In the genomic region with DNA sequence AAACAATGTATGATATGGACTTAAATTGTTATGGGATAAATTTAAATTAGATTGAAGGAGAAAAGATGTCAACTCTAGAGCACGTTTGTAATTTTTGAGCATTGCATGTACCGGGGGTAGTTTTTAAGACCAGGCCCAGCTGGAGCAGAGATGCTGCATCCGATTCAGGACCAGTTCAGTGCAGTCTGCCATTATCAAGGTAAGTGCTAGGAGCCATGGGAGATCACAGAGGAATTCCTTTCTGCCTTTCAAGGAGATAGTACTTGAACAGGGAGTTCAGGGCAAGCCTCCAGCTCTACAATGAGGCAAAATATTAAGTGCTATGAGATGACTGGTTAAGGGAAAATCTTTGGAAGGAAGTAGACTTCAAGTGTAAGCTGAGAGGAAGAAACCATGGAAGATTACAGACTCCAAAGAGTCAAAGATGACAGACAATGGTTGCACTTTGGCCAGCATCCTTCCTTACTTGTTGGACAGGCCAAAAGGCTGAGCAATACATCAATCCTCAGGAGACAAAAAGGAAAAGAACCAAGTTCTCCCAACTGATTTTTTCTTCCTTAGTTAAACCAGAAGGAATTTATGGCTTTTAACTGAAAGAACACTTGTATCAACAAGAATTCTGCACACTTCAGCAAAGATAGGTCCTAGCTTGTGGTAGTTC, we compare ENCODE assay signal across 21 cellular contexts.
DNase-seq lines count a peak whose midpoint lies in the region; ATAC-seq and TF ChIP-seq lines count a peak whose summit lies in the region.
"Had no signal": no experiment of that assay in that cellular context is flagged by ENCODE, and none has a peak within 500 bp of the region (broad histone marks: within the 10 kb centered on the region; RNA-seq: fewer than 3 reads in every experiment).

No MANE protein-coding gene starts in this region.

- H3K4me2 ChIP-seq in BLaER1 treated with 17β-estradiol and CSF1 and Interleukin-3, amounts not matched to agents 10 nM and 100 nM: peak overlapping the region; percentile 27 to 69 (median 53)
- no peak overlapping the region for H3K4me2 ChIP-seq in parathyroid adenoma (ENCODE audit: low read length)

- no peak overlapping the region for H2AFZ ChIP-seq in parathyroid adenoma

- TF ChIP-seq POLR2A in heart left ventricle (IDR thresholded peaks at IDR 0.05): no peak

- H4K20me1 ChIP-seq in BLaER1 treated with 17β-estradiol and CSF1 and Interleukin-3, amounts not matched to agents 10 nM and 100 nM: no peaks in the 10 kb centered on the region

- no peaks in the 10 kb centered on the region for H3K36me3 ChIP-seq in BLaER1 treated with 17β-estradiol and CSF1 and Interleukin-3, amounts not matched to agents 10 nM and 100 nM
- H3K36me3 ChIP-seq in adipocyte (ENCODE audit: control insufficient read depth, insufficient read depth, low read length, severe bottlenecking) (no peaks in the 10 kb centered on the region), heart left ventricle (no peaks in the 10 kb centered on the region), parathyroid adenoma (ENCODE audit: control insufficient read depth, insufficient read depth, low read length) (no peaks in the 10 kb centered on the region)
- H3K36me3 ChIP-seq: adrenal gland, esophagus squamous epithelium, thoracic aorta had no signal

- no peaks in the 10 kb centered on the region for H3K27me3 ChIP-seq in BLaER1 treated with 17β-estradiol and CSF1 and Interleukin-3, amounts not matched to agents 10 nM and 100 nM
- no peaks in the 10 kb centered on the region for H3K27me3 ChIP-seq in adipocyte (replicated peaks; ENCODE audit: control insufficient read depth, insufficient read depth, low read length)
- no peaks in the 10 kb centered on the region for H3K27me3 ChIP-seq in heart left ventricle
- no peaks in the 10 kb centered on the region for H3K27me3 ChIP-seq in parathyroid adenoma (ENCODE audit: control insufficient read depth, insufficient read depth, low read length)
- H3K27me3 ChIP-seq: adrenal gland, esophagus squamous epithelium had no signal

- H3K4me1 ChIP-seq in BLaER1 treated with 17β-estradiol and CSF1 and Interleukin-3, amounts not matched to agents 10 nM and 100 nM: peaks cover 42 to 84% (median 68%) of the 10 kb centered on the region in 10 experiments
- peaks cover 63% of the 10 kb centered on the region for H3K4me1 ChIP-seq in adipocyte (ENCODE audit: control insufficient read depth, insufficient read depth, low read length)
- H3K4me1 ChIP-seq in heart left ventricle: peaks cover 8 to 48% (median 26%) of the 10 kb centered on the region in 12 donors
- H3K4me1 ChIP-seq in parathyroid adenoma: no peaks in the 10 kb centered on the region

- H3K4me3 Mint-ChIP-seq in progenitor cell of endocrine pancreas (ENCODE audit: low read depth): no peak overlapping the region
- H3K4me3 Mint-ChIP-seq: activated CD8-positive, alpha-beta memory T cell treated with anti-CD3 and anti-CD28 coated beads, Interleukin-2, amount 10 ng/mL, durations not matched to agents 7 days and 5 days; activated T-helper 17 cell treated with anti-CD3 and anti-CD28 coated beads, Interleukin-2, amount 50 U/mL, for 72 hours; CD8-positive, alpha-beta T cell; naive thymus-derived CD8-positive, alpha-beta T cell had no signal

- peak in 2 of 4 donors; percentile 47 to 53 for ATAC-seq in heart left ventricle
- ATAC-seq: activated CD8-positive, alpha-beta memory T cell treated with anti-CD3 and anti-CD28 coated beads, Interleukin-2, amount 10 ng/mL, durations not matched to agents 7 days and 5 days; activated T-helper 17 cell treated with anti-CD3 and anti-CD28 coated beads, Interleukin-2, amount 50 U/mL, for 72 hours; CD8-positive, alpha-beta T cell; naive thymus-derived CD8-positive, alpha-beta T cell had no signal

- 71 to 90% (median 83%) methylated on average over 3 of the region's 3 CpGs for WGBS in heart left ventricle, 4 donors

- no peak overlapping the region for H3K9ac ChIP-seq in BLaER1 treated with 17β-estradiol and CSF1 and Interleukin-3, amounts not matched to agents 10 nM and 100 nM
- H3K9ac ChIP-seq in adipocyte (ENCODE audit: low read length) (peak overlapping the region; percentile 76), parathyroid adenoma (no peak overlapping the region)

- no peaks in the 10 kb centered on the region for H3K36me3 Mint-ChIP-seq in progenitor cell of endocrine pancreas (ENCODE audit: insufficient read depth)
- H3K36me3 Mint-ChIP-seq: CD8-positive, alpha-beta T cell had no signal

- no peak overlapping the region for H3K27ac Mint-ChIP-seq in progenitor cell of endocrine pancreas
- H3K27ac Mint-ChIP-seq: activated CD8-positive, alpha-beta memory T cell treated with anti-CD3 and anti-CD28 coated beads, Interleukin-2, amount 10 ng/mL, durations not matched to agents 7 days and 5 days; activated T-helper 17 cell treated with anti-CD3 and anti-CD28 coated beads, Interleukin-2, amount 50 U/mL, for 72 hours; CD8-positive, alpha-beta T cell had no signal

- no peak overlapping the region for H3K27ac ChIP-seq in BLaER1 treated with 17β-estradiol and CSF1 and Interleukin-3, amounts not matched to agents 10 nM and 100 nM
- H3K27ac ChIP-seq in heart left ventricle: peak overlapping the region in 10 of 12 donors; percentile 6 to 88 (median 30)
- H3K27ac ChIP-seq in parathyroid adenoma: peak overlapping the region; percentile 11
- no peak overlapping the region for H3K27ac ChIP-seq in caudate nucleus (ENCODE audit: low read depth, low read length)
- H3K27ac ChIP-seq: RWPE1, thoracic aorta had no signal

- H3K9me3 Mint-ChIP-seq in progenitor cell of endocrine pancreas (ENCODE audit: low read depth): no peaks in the 10 kb centered on the region
- H3K9me3 Mint-ChIP-seq: activated T-helper 17 cell treated with anti-CD3 and anti-CD28 coated beads, Interleukin-2, amount 50 U/mL, for 72 hours; CD8-positive, alpha-beta T cell; naive thymus-derived CD8-positive, alpha-beta T cell had no signal

- peaks cover 4% of the 10 kb centered on the region for H3K27me3 Mint-ChIP-seq in progenitor cell of endocrine pancreas
- H3K27me3 Mint-ChIP-seq: activated T-helper 17 cell treated with anti-CD3 and anti-CD28 coated beads, Interleukin-2, amount 50 U/mL, for 72 hours had no signal

- DNase-seq in adipocyte (ENCODE audit: low read depth) (no peak), heart left ventricle (peak in 1 of 5 donors; percentile 45), progenitor cell of endocrine pancreas (ENCODE audit: low spot score, unreplicated experiment) (no peak), caudate nucleus (lab: John Stamatoyannopoulos, UW) (no peak), DMS53 treated with DMSO at 0.1 percent for 48 hours (lab: John Stamatoyannopoulos, UW; ENCODE audit: unreplicated experiment) (no peak)
- DNase-seq in stimulated activated CD4-positive, alpha-beta T cell treated with anti-CD3 and anti-CD28 coated beads, Interleukin-2, amount 100 ng/mL, for 48 hours: no peak
- DNase-seq: activated CD4-positive, alpha-beta T cell treated with anti-CD3 and anti-CD28 coated beads for 4 hours; activated CD8-positive, alpha-beta memory T cell treated with anti-CD3 and anti-CD28 coated beads, Interleukin-2, amount 10 ng/mL, durations not matched to agents 7 days and 5 days; CD8-positive, alpha-beta T cell; esophagus squamous epithelium; KG1; naive thymus-derived CD8-positive, alpha-beta T cell; NCI-H187; NK-92 treated with Interleukin-12 subunit alpha and Interleukin-12 subunit beta, amount 100 ng/mL, for 24 hours; posterior cingulate gyrus had no signal

- intact Hi-C loops in heart left ventricle (cut with DNase I): loop anchor here in 5 of 10 donors (5.0 to 10.0 kb wide), 3 partner anchors 105 to 253 kb away; a partner anchor contains a TSS

- H3K9me3 ChIP-seq in BLaER1 treated with 17β-estradiol and CSF1 and Interleukin-3, amounts not matched to agents 10 nM and 100 nM (replicated peaks in 1 of 11): no peaks in the 10 kb centered on the region
- H3K9me3 ChIP-seq in adipocyte (ENCODE audit: control insufficient read depth, low read length): no peaks in the 10 kb centered on the region
- H3K9me3 ChIP-seq in heart left ventricle: no peaks in the 10 kb centered on the region
- no peaks in the 10 kb centered on the region for H3K9me3 ChIP-seq in parathyroid adenoma (ENCODE audit: control insufficient read depth, low read length)
- H3K9me3 ChIP-seq: adrenal gland, esophagus squamous epithelium, thoracic aorta had no signal

- peaks cover 24% of the 10 kb centered on the region for H3K4me1 Mint-ChIP-seq in progenitor cell of endocrine pancreas (ENCODE audit: low read depth)

- TF ChIP-seq CTCF in heart left ventricle (IDR thresholded peaks at IDR 0.05) (no peak), parathyroid adenoma (IDR thresholded peaks at IDR 0.05) (no peak), progenitor cell of endocrine pancreas (IDR thresholded peaks at IDR 0.05; ENCODE audit: unreplicated experiment) (no peak)

- H3K79me2 ChIP-seq in parathyroid adenoma: no peaks in the 10 kb centered on the region

- H3K4me3 ChIP-seq in BLaER1 treated with 17β-estradiol and CSF1 and Interleukin-3, amounts not matched to agents 10 nM and 100 nM: no peak overlapping the region
- H3K4me3 ChIP-seq in adipocyte (ENCODE audit: low read length) (peak overlapping the region; percentile 43), heart left ventricle (no peak overlapping the region), parathyroid adenoma (ENCODE audit: low read depth, low read length) (no peak overlapping the region)
- H3K4me3 ChIP-seq: adrenal gland, esophagus squamous epithelium, thoracic aorta had no signal

Comparison
In these comparisons a context has a peak if more than half of its experiments do, and no peak if none do; other contexts are left out.
1. H3K27ac ChIP-seq: peak in heart left ventricle (10 of 12) and parathyroid adenoma (single experiment); none in BLaER1 treated with 17β-estradiol and CSF1 and Interleukin-3, amounts not matched to agents 10 nM and 100 nM (0 of 11) and caudate nucleus (single experiment).